6 cellular contexts compared by ENCODE assay signal in genomic region chr1:109091196-109092193, GRCh38. TPM values are rescaled to one million over a fixed set of nuclear protein-coding genes. Genes with fewer than 3 reads are reported as not detected.
DNase-seq lines count a peak whose midpoint lies in the region; ATAC-seq and TF ChIP-seq lines count a peak whose summit lies in the region.

No MANE protein-coding gene starts in this region.

- peak overlapping the region; percentile 88 for H3K27ac Mint-ChIP-seq in activated T-cell treated with anti-CD3 and anti-CD28 coated beads, Interleukin-2, amount 50 U/mL, for 72 hours

- H3K36me3 ChIP-seq in OCI-LY3 (replicated peaks; ENCODE audit: low read depth, low read length) (no peaks in the 10 kb centered on the region), stomach (peaks cover 15 to 36% (median 30%) of the 10 kb centered on the region in 4 donors)

- peaks cover 34% of the 10 kb centered on the region for H3K4me1 Mint-ChIP-seq in activated T-cell treated with anti-CD3 and anti-CD28 coated beads, Interleukin-2, amount 50 U/mL, for 72 hours (ENCODE audit: low read depth)

- 1 to 3% (median 2%) methylated on average over 13 of the region's 13 CpGs for WGBS in stomach, 5 donors

- H3K27ac ChIP-seq in OCI-LY3 (ENCODE audit: low read length) (peak overlapping the region; percentile 82), stomach (peak overlapping the region; percentile 96 to 99 (median 98))

- ATAC-seq in activated T-cell treated with anti-CD3 and anti-CD28 coated beads, Interleukin-2, amount 50 U/mL, for 72 hours (replicated peaks in 1 of 2): peak; percentile 5 to 25

- TF ChIP-seq CTCF in OCI-LY3 (IDR thresholded peaks at IDR 0.05; ENCODE audit: low read depth, low read length) (no peak), stomach (IDR thresholded peaks at IDR 0.05) (no peak)

- no peak for DNase-seq in activated T-cell treated with anti-CD3 and anti-CD28 coated beads, Interleukin-2, amount 50 U/mL, for 72 hours
- DNase-seq in activated T-cell treated with anti-CD3 and anti-CD28 coated beads, Interleukin-2, amount 50 U/mL, for 1 hour: no peak
- DNase-seq in fibroblast of gingiva (ENCODE audit: low read depth): peak; percentile 58
- no peak for DNase-seq in stomach
- DNase-seq in NCI-H774 (lab: John Stamatoyannopoulos, UW): no peak

- TF ChIP-seq EP300 in stomach (IDR thresholded peaks at IDR 0.05): no peak

- H3K4me3 Mint-ChIP-seq in activated T-cell treated with anti-CD3 and anti-CD28 coated beads, Interleukin-2, amount 50 U/mL, for 72 hours: peak overlapping the region; percentile 90 to 93

- H3K4me3 ChIP-seq in OCI-LY3 (ENCODE audit: low read length) (peak overlapping the region; percentile 99), stomach (peak overlapping the region; percentile 66 to 90 (median 78))

- H3K4me1 ChIP-seq in OCI-LY3 (ENCODE audit: low read length) (peaks cover 9% of the 10 kb centered on the region), stomach (peaks cover 15 to 66% (median 52%) of the 10 kb centered on the region in 4 donors)

- no peak for TF ChIP-seq POLR2A in stomach (IDR thresholded peaks at IDR 0.05)

- no peaks in the 10 kb centered on the region for H4K20me1 ChIP-seq in OCI-LY3 (ENCODE audit: insufficient read depth, low read length)

- no peaks in the 10 kb centered on the region for H3K27me3 ChIP-seq in OCI-LY3 (ENCODE audit: low read depth, low read length)
- H3K27me3 ChIP-seq in stomach: no peaks in the 10 kb centered on the region

- H3K9ac ChIP-seq in OCI-LY3 (ENCODE audit: low read length): peak overlapping the region; percentile 89

- intact Hi-C loops in stomach (cut with DNase I; ENCODE audit: low total_unique reads): no loop called here

- H3K36me3 Mint-ChIP-seq in activated T-cell treated with anti-CD3 and anti-CD28 coated beads, Interleukin-2, amount 50 U/mL, for 72 hours (ENCODE audit: insufficient read depth in 2 of 2): peaks cover 6 to 7% of the 10 kb centered on the region in 2 donors

- no peaks in the 10 kb centered on the region for H3K9me3 ChIP-seq in OCI-LY3 (ENCODE audit: insufficient read depth, low read length)
- H3K9me3 ChIP-seq in stomach: no peaks in the 10 kb centered on the region

- H2AFZ ChIP-seq in OCI-LY3 (ENCODE audit: low read depth, low read length): 0 out of 2 replicates have a peak overlapping the region, but pooled peaks have one; percentile 70

- H3K79me2 ChIP-seq in OCI-LY3 (ENCODE audit: low read length): peaks cover 25% of the 10 kb centered on the region

- peak overlapping the region; percentile 89 for H3K4me2 ChIP-seq in OCI-LY3 (ENCODE audit: low read length)

- no peaks in the 10 kb centered on the region for H3K9me3 Mint-ChIP-seq in activated T-cell treated with anti-CD3 and anti-CD28 coated beads, Interleukin-2, amount 50 U/mL, for 72 hours

- H3K27me3 Mint-ChIP-seq in activated T-cell treated with anti-CD3 and anti-CD28 coated beads, Interleukin-2, amount 50 U/mL, for 72 hours (ENCODE audit: low read depth): no peaks in the 10 kb centered on the region

RNA-seq across cellular contexts. Expression of gene TMEM167B, which starts 0.9 kb away (rescaled TPM):
- 10 to 100 TPM; 50.2 to 57.1 TPM for total RNA-seq in activated T-cell treated with anti-CD3 and anti-CD28 coated beads, Interleukin-2, amount 50 U/mL, for 72 hours
- 10 to 100 TPM in 3 of 5 donors, 1 to 10 TPM in 1, not detected in 1; 2.9 to 70.1 (median 44.6) TPM for total RNA-seq in stomach
- polyA plus RNA-seq in stomach: 10 to 100 TPM; 15.4 to 26.9 (median 16.3) TPM

RNA-seq across cellular contexts. Expression of gene TAF13, which starts 15.7 kb away (rescaled TPM):
- 10 to 100 TPM; 25.9 to 29.4 TPM for total RNA-seq in activated T-cell treated with anti-CD3 and anti-CD28 coated beads, Interleukin-2, amount 50 U/mL, for 72 hours
- 10 to 100 TPM in 4 of 5 donors, 1 to 10 TPM in 1; 3.5 to 69.9 (median 25.2) TPM for total RNA-seq in stomach
- polyA plus RNA-seq in stomach: 10 to 100 TPM; 20.4 to 48.6 (median 46.8) TPM

RNA-seq across cellular contexts. Expression of gene ELAPOR1, which starts 22.4 kb away (rescaled TPM):
- 10 to 100 TPM in 1 of 2 donors, 1 to 10 TPM in 1; 9.4 to 10.2 TPM for total RNA-seq in activated T-cell treated with anti-CD3 and anti-CD28 coated beads, Interleukin-2, amount 50 U/mL, for 72 hours
- total RNA-seq in stomach: 100 to 1,000 TPM in 2 of 5 donors, 10 to 100 TPM in 3; 56.8 to 185 (median 84.3) TPM
- 10 to 100 TPM; 25.5 to 47.7 (median 35.1) TPM for polyA plus RNA-seq in stomach

RNA-seq across cellular contexts. Expression of gene WDR47, which starts 49.6 kb away (rescaled TPM):
- 1 to 10 TPM; 7.5 to 9.5 TPM for total RNA-seq in activated T-cell treated with anti-CD3 and anti-CD28 coated beads, Interleukin-2, amount 50 U/mL, for 72 hours
- 10 to 100 TPM in 3 of 5 donors, 1 to 10 TPM in 2; 4.9 to 16.9 (median 11.1) TPM for total RNA-seq in stomach
- polyA plus RNA-seq in stomach: 1 to 10 TPM; 3.7 to 3.8 (median 3.7) TPM

Comparison
In these comparisons a context has a peak if more than half of its experiments do, and no peak if none do; other contexts are left out.
1. RNA of gene ELAPOR1, which starts 22.4 kb away (total RNA-seq): 56.8 to 185 TPM in stomach; 9.4 to 10.2 TPM in activated T-cell treated with anti-CD3 and anti-CD28 coated beads, Interleukin-2, amount 50 U/mL, for 72 hours; every median in the first group is over 4 times any median in the second.